15 cellular contexts compared by ENCODE assay signal in genomic region chr5:143217804-143218160, GRCh38.
A peak's percentile ranks its signal among the peaks of the same experiment; 100 is the strongest.
DNase-seq lines count a peak whose midpoint lies in the region; ATAC-seq and TF ChIP-seq lines count a peak whose summit lies in the region.
"Had no signal": no experiment of that assay in that cellular context is flagged by ENCODE, and none has a peak within 500 bp of the region (broad histone marks: within the 10 kb centered on the region; RNA-seq: fewer than 3 reads in every experiment).

No MANE protein-coding gene starts in this region.

- H3K4me1 Mint-ChIP-seq in activated naive CD4-positive, alpha-beta T cell treated with anti-CD3 and anti-CD28 coated beads, Interleukin-2, amount 50 U/mL, for 24 hours = peaks cover 25% of the 10 kb centered on the region
- H3K4me1 Mint-ChIP-seq in activated naive CD4-positive, alpha-beta T cell treated with anti-CD3 and anti-CD28 coated beads, Interleukin-2, amount 10 ng/mL, durations not matched to agents 7 days and 5 days = peaks cover 36% of the 10 kb centered on the region
- H3K4me1 Mint-ChIP-seq in stimulated activated naive CD8-positive, alpha-beta T cell treated with anti-CD3 and anti-CD28 coated beads, Interleukin-15, Interleukin-2, amounts not matched to agents 100 ng/mL and 50 ng/mL, for 24 hours (ENCODE audit: low read depth) = peaks cover 72% of the 10 kb centered on the region

- no peak for ATAC-seq in sciatic nerve
- no peak for ATAC-seq in HG02623 (IDR thresholded peaks at IDR 0.05; ENCODE audit: unreplicated experiment)
- ATAC-seq: left ventricle myocardium superior, T-cell had no signal

- intact Hi-C loops in sciatic nerve (cut with DNase I) = no loop called here

- peaks cover 4% of the 10 kb centered on the region for H3K4me1 ChIP-seq in HEK293 (ENCODE audit: control insufficient read depth, insufficient read depth, low read length)

- CTCF ChIA-PET in activated naive CD4-positive, alpha-beta T cell treated with anti-CD3 and anti-CD28 coated beads, Interleukin-2, amount 10 ng/mL, durations not matched to agents 7 days and 5 days (lab: Charles Lee) = interaction anchor here (1.8 kb wide), 1 partner anchor 11 kb away, joined by 9 read pairs; no protein-coding TSS in a partner anchor
- CTCF ChIA-PET in HEK293 (lab: Yijun Ruan, JAX) = interaction anchor here (1.1 kb wide), 1 partner anchor 9 kb away, joined by 3 read pairs; no protein-coding TSS in a partner anchor

- H3K36me3 Mint-ChIP-seq in activated naive CD4-positive, alpha-beta T cell treated with anti-CD3 and anti-CD28 coated beads, Interleukin-2, amount 50 U/mL, for 24 hours = peaks cover 12% of the 10 kb centered on the region
- peaks cover 1% of the 10 kb centered on the region for H3K36me3 Mint-ChIP-seq in activated naive CD4-positive, alpha-beta T cell treated with anti-CD3 and anti-CD28 coated beads, Interleukin-2, amount 10 ng/mL, durations not matched to agents 7 days and 5 days
- H3K36me3 Mint-ChIP-seq in stimulated activated naive CD8-positive, alpha-beta T cell treated with anti-CD3 and anti-CD28 coated beads, Interleukin-15, Interleukin-2, amounts not matched to agents 100 ng/mL and 50 ng/mL, for 24 hours (ENCODE audit: low read depth) = peaks cover 12% of the 10 kb centered on the region

- H3K9me3 Mint-ChIP-seq in activated naive CD4-positive, alpha-beta T cell treated with anti-CD3 and anti-CD28 coated beads, Interleukin-2, amount 50 U/mL, for 24 hours = no peaks in the 10 kb centered on the region
- H3K9me3 Mint-ChIP-seq in activated naive CD4-positive, alpha-beta T cell treated with anti-CD3 and anti-CD28 coated beads, Interleukin-2, amount 10 ng/mL, durations not matched to agents 7 days and 5 days = no peaks in the 10 kb centered on the region
- no peaks in the 10 kb centered on the region for H3K9me3 Mint-ChIP-seq in stimulated activated naive CD8-positive, alpha-beta T cell treated with anti-CD3 and anti-CD28 coated beads, Interleukin-15, Interleukin-2, amounts not matched to agents 100 ng/mL and 50 ng/mL, for 24 hours
- H3K9me3 Mint-ChIP-seq: T-cell had no signal

- no peak for TF ChIP-seq POLR2A in NB4 (IDR thresholded peaks at IDR 0.05; ENCODE audit: extremely low read depth, insufficient read length)

- no peaks in the 10 kb centered on the region for H3K27me3 Mint-ChIP-seq in activated naive CD4-positive, alpha-beta T cell treated with anti-CD3 and anti-CD28 coated beads, Interleukin-2, amount 50 U/mL, for 24 hours
- no peaks in the 10 kb centered on the region for H3K27me3 Mint-ChIP-seq in activated naive CD4-positive, alpha-beta T cell treated with anti-CD3 and anti-CD28 coated beads, Interleukin-2, amount 10 ng/mL, durations not matched to agents 7 days and 5 days
- H3K27me3 Mint-ChIP-seq in stimulated activated naive CD8-positive, alpha-beta T cell treated with anti-CD3 and anti-CD28 coated beads, Interleukin-15, Interleukin-2, amounts not matched to agents 100 ng/mL and 50 ng/mL, for 24 hours = no peaks in the 10 kb centered on the region
- H3K27me3 Mint-ChIP-seq: T-cell had no signal

- no peak overlapping the region for H3K4me3 ChIP-seq in HEK293 (ENCODE audit: low read depth, low read length)
- no peak overlapping the region for H3K4me3 ChIP-seq in NB4 (ENCODE audit: low read depth, low read length)

- POLR2A ChIA-PET in HEK293 (lab: Yijun Ruan, JAX) = no interaction called here

- H3K9me3 ChIP-seq in HEK293 (ENCODE audit: control insufficient read depth, insufficient read depth, low read depth, low read length) = no peaks in the 10 kb centered on the region

- H3K27ac Mint-ChIP-seq in activated naive CD4-positive, alpha-beta T cell treated with anti-CD3 and anti-CD28 coated beads, Interleukin-2, amount 50 U/mL, for 24 hours = peak overlapping the region; percentile 38
- no peak overlapping the region for H3K27ac Mint-ChIP-seq in activated naive CD4-positive, alpha-beta T cell treated with anti-CD3 and anti-CD28 coated beads, Interleukin-2, amount 10 ng/mL, durations not matched to agents 7 days and 5 days
- peak overlapping the region; percentile 68 for H3K27ac Mint-ChIP-seq in stimulated activated naive CD8-positive, alpha-beta T cell treated with anti-CD3 and anti-CD28 coated beads, Interleukin-15, Interleukin-2, amounts not matched to agents 100 ng/mL and 50 ng/mL, for 24 hours

- no peak overlapping the region for H3K27ac ChIP-seq in HEK293 (ENCODE audit: extremely low read depth, low read depth, low read length)

- H3K4me3 Mint-ChIP-seq in activated naive CD4-positive, alpha-beta T cell treated with anti-CD3 and anti-CD28 coated beads, Interleukin-2, amount 50 U/mL, for 24 hours = no peak overlapping the region
- no peak overlapping the region for H3K4me3 Mint-ChIP-seq in activated naive CD4-positive, alpha-beta T cell treated with anti-CD3 and anti-CD28 coated beads, Interleukin-2, amount 10 ng/mL, durations not matched to agents 7 days and 5 days
- H3K4me3 Mint-ChIP-seq in stimulated activated naive CD8-positive, alpha-beta T cell treated with anti-CD3 and anti-CD28 coated beads, Interleukin-15, Interleukin-2, amounts not matched to agents 100 ng/mL and 50 ng/mL, for 24 hours = no peak overlapping the region
- H3K4me3 Mint-ChIP-seq: T-cell had no signal

- TF ChIP-seq CTCF in HEK293 (tag by site-specific recombination; IDR thresholded peaks at IDR 0.05) (0 out of 2 replicates have a peak, but pooled peaks have one; percentile 5), NB4 (IDR thresholded peaks at IDR 0.05; ENCODE audit: low read depth, low read length) (no peak)

- DNase-seq in activated naive CD4-positive, alpha-beta T cell treated with anti-CD3 and anti-CD28 coated beads, Interleukin-2, amount 10 ng/mL, durations not matched to agents 7 days and 5 days = no peak
- DNase-seq in NB4 (ENCODE audit: low read depth) (peak; percentile 19), sciatic nerve (ENCODE audit: low spot score) (no peak), SW 1271 (lab: John Stamatoyannopoulos, UW) (no peak)
- DNase-seq: aorta; effector memory CD4-positive, alpha-beta T cell; head of caudate nucleus; left ventricle myocardium superior; NCI-H1694 treated with DMSO at 0.1 percent for 48 hours; occipital lobe; T-cell had no signal

- H3K36me3 ChIP-seq in HEK293 (ENCODE audit: control insufficient read depth in 2 of 2, insufficient read depth in 1 of 2, low read length in 2 of 2) = no peaks in the 10 kb centered on the region

TF ChIP-seq in HEK293, 187 proteins besides CTCF, POLR2A, EP300 and RAD21:
- TF ChIP-seq ZNF140 (tag by site-specific recombination; IDR thresholded peaks at IDR 0.05) (no peak), ZNF514 (tag by site-specific recombination; IDR thresholded peaks at IDR 0.05) (no peak), ZNF837 (tag by site-specific recombination; IDR thresholded peaks at IDR 0.05) (no peak), GFI1B (tag by site-specific recombination; IDR thresholded peaks at IDR 0.05) (no peak), ZNF302 (tag by site-specific recombination; IDR thresholded peaks at IDR 0.05; ENCODE audit: low read depth) (no peak), ZNF148 (tag by site-specific recombination; IDR thresholded peaks at IDR 0.05; ENCODE audit: borderline replicate concordance) (no peak), ZNF600 (tag by site-specific recombination; IDR thresholded peaks at IDR 0.05) (no peak), ZNF24 (tag by site-specific recombination; IDR thresholded peaks at IDR 0.05) (no peak), ZFP41 (tag by site-specific recombination; IDR thresholded peaks at IDR 0.05; ENCODE audit: borderline replicate concordance) (no peak), ZNF169 (tag by site-specific recombination; IDR thresholded peaks at IDR 0.05) (no peak), SCRT2 (tag by site-specific recombination; IDR thresholded peaks at IDR 0.05) (no peak)
